9 cellular contexts compared by ENCODE assay signal in the genomic region with DNA sequence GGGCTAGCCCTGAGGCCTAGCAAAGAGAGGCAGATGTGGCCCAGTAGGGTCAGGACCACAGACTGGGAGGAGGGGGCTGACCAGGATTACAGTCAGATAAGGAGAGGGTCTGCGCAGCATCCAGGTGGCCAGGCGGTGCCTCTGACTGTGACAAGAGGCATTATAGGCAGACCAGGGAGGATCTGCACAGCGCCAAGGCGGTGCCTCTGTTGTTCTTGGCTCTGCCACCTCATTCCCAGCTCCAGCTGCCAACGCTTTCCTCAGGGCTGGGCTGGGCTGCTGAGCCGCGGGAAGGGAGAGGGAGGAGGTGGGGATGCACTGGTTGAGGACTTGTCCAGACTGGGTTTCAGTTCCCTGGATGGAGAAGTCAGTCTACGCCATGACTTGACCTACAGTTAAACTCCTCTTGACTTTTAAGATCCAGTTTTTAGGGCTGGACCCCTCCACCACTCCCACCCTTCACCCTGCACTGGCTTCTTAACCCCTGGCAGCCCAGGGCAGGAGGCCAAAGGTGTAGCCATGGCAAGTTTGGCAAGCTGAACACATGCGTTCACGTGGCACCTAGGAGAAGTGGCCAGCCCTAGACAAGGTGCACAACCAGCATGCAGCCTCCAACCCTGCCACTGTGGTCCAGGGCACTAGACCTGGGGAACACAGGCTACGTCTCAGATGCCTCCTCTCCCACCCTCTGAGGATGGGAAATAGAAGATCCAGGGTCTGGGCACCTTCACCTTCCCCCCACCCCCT. TPM values are rescaled to one million over a fixed set of nuclear protein-coding genes. Genes with fewer than 3 reads are reported as not detected.
A peak's percentile ranks its signal among the peaks of the same experiment; 100 is the strongest.
DNase-seq lines count a peak whose midpoint lies in the region; ATAC-seq, FAIRE-seq and TF ChIP-seq lines count a peak whose summit lies in the region.
"Had no signal": no experiment of that assay in that cellular context is flagged by ENCODE, and none has a peak within 500 bp of the region (broad histone marks: within the 10 kb centered on the region; RNA-seq: fewer than 3 reads in every experiment).

No MANE protein-coding gene starts in this region.

- H3K4me1 Mint-ChIP-seq in CD8-positive, alpha-beta T cell (ENCODE audit: low read depth), result peaks cover 23% of the 10 kb centered on the region
- peaks cover 59% of the 10 kb centered on the region for H3K4me1 Mint-ChIP-seq in nephron

- no peak overlapping the region for H3K27ac ChIP-seq in CD8-positive, alpha-beta T cell (ENCODE audit: low read depth, low read length)
- no peak overlapping the region for H3K27ac ChIP-seq in endothelial cell of umbilical vein (ENCODE audit: insufficient read depth, low read depth, low read length)

- TF ChIP-seq CTCF in CD8-positive, alpha-beta T cell (IDR thresholded peaks at IDR 0.05), result no peak
- TF ChIP-seq CTCF in endothelial cell of umbilical vein (IDR thresholded peaks at IDR 0.05; ENCODE audit: extremely low read depth in 1 of 2, insufficient read depth in 1 of 2, low read depth in 1 of 2, low read length in 2 of 2) (no peak), nephron (IDR thresholded peaks at IDR 0.05; ENCODE audit: unreplicated experiment in 3 of 3) (no peak)

- no peak for TF ChIP-seq POLR2A in endothelial cell of umbilical vein (IDR thresholded peaks at IDR 0.05; ENCODE audit: low read depth, low read length)

- no peak for DNase-seq in CD8-positive, alpha-beta T cell
- peak; percentile 86 for DNase-seq in NCI-H2196 treated with DMSO at 0.1 percent for 48 hours (lab: John Stamatoyannopoulos, UW; ENCODE audit: unreplicated experiment)
- DNase-seq in endothelial cell of umbilical vein (ENCODE audit: low read depth, low spot score), result peak; percentile 52

- intact Hi-C loops in CD8-positive, alpha-beta T cell (cut with DNase I, micrococcal nuclease), result loop anchor here in 1 of 2 experiments (5.0 kb wide), 1 partner anchor 83 kb away; no protein-coding TSS in a partner anchor
- intact Hi-C loops in endothelial cell of umbilical vein (cut with micrococcal nuclease), result no loop called here

- H3K4me3 ChIP-seq in CD8-positive, alpha-beta T cell (ENCODE audit: low read depth, low read length), result no peak overlapping the region
- H3K4me3 ChIP-seq in endothelial cell of umbilical vein (replicated peaks in 1 of 3; ENCODE audit: insufficient read depth in 1 of 3, low read depth in 1 of 3, low read length in 3 of 3), result no peak overlapping the region

- no peaks in the 10 kb centered on the region for H3K27me3 Mint-ChIP-seq in CD8-positive, alpha-beta T cell (ENCODE audit: low read depth)
- H3K27me3 Mint-ChIP-seq in nephron (ENCODE audit: low read depth), result no peaks in the 10 kb centered on the region

- H3K27me3 ChIP-seq in CD8-positive, alpha-beta T cell (ENCODE audit: insufficient read depth, low read length), result no peaks in the 10 kb centered on the region
- peaks cover 0 to 1% of the 10 kb centered on the region in 2 experiments for H3K27me3 ChIP-seq in endothelial cell of umbilical vein (ENCODE audit: control insufficient read depth in 2 of 2, insufficient read depth in 2 of 2, low read length in 2 of 2)

- H2AFZ ChIP-seq in endothelial cell of umbilical vein (ENCODE audit: low read depth, low read length), result no peak overlapping the region

- no peak overlapping the region for H3K4me3 Mint-ChIP-seq in CD8-positive, alpha-beta T cell
- H3K4me3 Mint-ChIP-seq in nephron, result peak overlapping the region in 1 of 3 experiments; percentile 58

- no peaks in the 10 kb centered on the region for H3K9me3 Mint-ChIP-seq in CD8-positive, alpha-beta T cell
- H3K9me3 Mint-ChIP-seq in nephron, result no peaks in the 10 kb centered on the region

- dilution Hi-C loops in endothelial cell of umbilical vein (cut with MboI; ENCODE audit: extremely low pct_ligation_motif_present, low sequenced_read_pairs), result no loop called here

- H3K79me2 ChIP-seq in endothelial cell of umbilical vein (ENCODE audit: control insufficient read depth, insufficient read depth, low read length), result no peaks in the 10 kb centered on the region

- FAIRE-seq in endothelial cell of umbilical vein (lab: Jason Lieb, UNC), result peak; percentile 79
- FAIRE-seq: colon had no signal

- no peak for ATAC-seq in CD8-positive, alpha-beta T cell
- ATAC-seq in GM19023 (IDR thresholded peaks at IDR 0.05; ENCODE audit: unreplicated experiment) (no peak), GM21723 (IDR thresholded peaks at IDR 0.05; ENCODE audit: unreplicated experiment) (no peak), GM19397 (IDR thresholded peaks at IDR 0.05; ENCODE audit: unreplicated experiment) (no peak), GM21381 (IDR thresholded peaks at IDR 0.05; ENCODE audit: unreplicated experiment) (no peak)

- no peaks in the 10 kb centered on the region for H3K36me3 ChIP-seq in CD8-positive, alpha-beta T cell (ENCODE audit: insufficient read depth, low read length)
- H3K36me3 ChIP-seq in endothelial cell of umbilical vein (ENCODE audit: control insufficient read depth in 2 of 2, extremely low read depth in 1 of 2, insufficient read depth in 2 of 2, low read length in 2 of 2), result no peaks in the 10 kb centered on the region

- H4K20me1 ChIP-seq in endothelial cell of umbilical vein (replicated peaks; ENCODE audit: control insufficient read depth, extremely low read depth, insufficient read depth, low read length), result no peaks in the 10 kb centered on the region

- BruUV-seq in endothelial cell of umbilical vein (replicated peaks; lab: Mats Ljungman, UMichigan), result no TSS peak

- no peak overlapping the region for H3K9ac ChIP-seq in endothelial cell of umbilical vein (replicated peaks; ENCODE audit: extremely low read depth, insufficient read depth, low read length)

- peaks cover 3% of the 10 kb centered on the region for H3K36me3 Mint-ChIP-seq in CD8-positive, alpha-beta T cell
- H3K36me3 Mint-ChIP-seq in nephron (ENCODE audit: low read depth), result peaks cover 3% of the 10 kb centered on the region

- peaks cover 26% of the 10 kb centered on the region for H3K4me1 ChIP-seq in CD8-positive, alpha-beta T cell (ENCODE audit: insufficient read depth, low read length)
- H3K4me1 ChIP-seq in endothelial cell of umbilical vein (ENCODE audit: control insufficient read depth, extremely low read depth, insufficient read depth, low read length), result peaks cover 17% of the 10 kb centered on the region

- peak overlapping the region; percentile 32 for H3K27ac Mint-ChIP-seq in CD8-positive, alpha-beta T cell
- H3K27ac Mint-ChIP-seq in nephron, result peak overlapping the region; percentile 97 to 98 (median 98)

- H3K9me1 ChIP-seq in endothelial cell of umbilical vein (replicated peaks; ENCODE audit: control insufficient read depth, extremely low read depth, insufficient read depth, low read length), result no peaks in the 10 kb centered on the region

- CTCF ChIA-PET in CD8-positive, alpha-beta T cell (lab: Charles Lee), result interaction anchor here (14.6 to 34.6 kb wide), 2 partner anchors 19 to 26 kb away, joined by 144 to 997 read pairs; a partner anchor contains a TSS
- CTCF ChIA-PET in endothelial cell of umbilical vein (lab: Charles Lee), result interaction anchor here (0.9 to 15.5 kb wide), 4 partner anchors 16 to 180 kb away, joined by 4 to 453 read pairs (median 44); no protein-coding TSS in a partner anchor

- H3K9me3 ChIP-seq in CD8-positive, alpha-beta T cell (ENCODE audit: low read length), result no peaks in the 10 kb centered on the region
- no peaks in the 10 kb centered on the region for H3K9me3 ChIP-seq in endothelial cell of umbilical vein (replicated peaks; ENCODE audit: control insufficient read depth, insufficient read depth, low read length)

- POLR2A ChIA-PET in CD8-positive, alpha-beta T cell (lab: Charles Lee), result no interaction called here
- POLR2A ChIA-PET in endothelial cell of umbilical vein (lab: Charles Lee), result no interaction called here

- no peak overlapping the region for H3K4me2 ChIP-seq in endothelial cell of umbilical vein (ENCODE audit: insufficient read depth, low read length)

RNA-seq across cellular contexts. Expression of a gene that starts 4.5 kb away (rescaled TPM):
- 1 to 10 TPM; 4.6 to 5.4 TPM for total RNA-seq in CD8-positive, alpha-beta T cell
- 1.0 and 2.6 TPM in 2 replicates for total RNA-seq in endothelial cell of umbilical vein
- 0.21 and 0.32 TPM in 2 replicates for polyA plus RNA-seq in endothelial cell of umbilical vein
- 0.37 and 0.45 TPM in 2 replicates for polyA plus RNA-seq in endothelial cell of umbilical vein (2011; cell fraction: cytosol; rRNA removed)
- 1.2 and 2.1 TPM in 2 replicates for polyA plus RNA-seq in endothelial cell of umbilical vein (2011; cell fraction: nucleus; rRNA removed)
- 0.37 and 0.88 TPM in 2 replicates for polyA plus RNA-seq in endothelial cell of umbilical vein (2012)
- polyA minus RNA-seq in endothelial cell of umbilical vein, result not detected in 2 replicates
- 2.4 TPM for polyA minus RNA-seq in endothelial cell of umbilical vein (2011; cell fraction: cytosol; rRNA and poly(A)+ RNA removed)
- polyA minus RNA-seq in endothelial cell of umbilical vein (2011; cell fraction: nucleus; rRNA and poly(A)+ RNA removed), result 0.82 TPM in 1 of 2 replicates, not detected in the other

RNA-seq across cellular contexts. Expression of a gene that starts 18.4 kb away (rescaled TPM):
- 10 to 100 TPM in 1 of 2 experiments, 1 to 10 TPM in 1; 9.8 to 11.4 TPM for total RNA-seq in CD8-positive, alpha-beta T cell
- total RNA-seq in endothelial cell of umbilical vein, result 12.8 and 15.5 TPM in 2 replicates
- 15.0 and 17.3 TPM in 2 replicates for polyA plus RNA-seq in endothelial cell of umbilical vein
- polyA plus RNA-seq in endothelial cell of umbilical vein (2011; cell fraction: cytosol; rRNA removed), result 10.3 and 11.4 TPM in 2 replicates
- polyA plus RNA-seq in endothelial cell of umbilical vein (2011; cell fraction: nucleus; rRNA removed), result 29.0 and 38.2 TPM in 2 replicates
- polyA plus RNA-seq in endothelial cell of umbilical vein (2012), result 7.6 and 9.9 TPM in 2 replicates
- polyA minus RNA-seq in endothelial cell of umbilical vein, result 10.6 and 13.0 TPM in 2 replicates
- polyA minus RNA-seq in endothelial cell of umbilical vein (2011; cell fraction: cytosol; rRNA and poly(A)+ RNA removed), result 26.8 TPM
- 9.0 and 9.9 TPM in 2 replicates for polyA minus RNA-seq in endothelial cell of umbilical vein (2011; cell fraction: nucleus; rRNA and poly(A)+ RNA removed)

RNA-seq across cellular contexts. Expression of a gene that starts 18.6 kb away (rescaled TPM):
- total RNA-seq in CD8-positive, alpha-beta T cell, result 10 to 100 TPM; 54.5 to 63.5 TPM
- 32.1 and 35.3 TPM in 2 replicates for total RNA-seq in endothelial cell of umbilical vein
- 32.0 and 33.2 TPM in 2 replicates for polyA plus RNA-seq in endothelial cell of umbilical vein
- 34.1 and 37.0 TPM in 2 replicates for polyA plus RNA-seq in endothelial cell of umbilical vein (2011; cell fraction: cytosol; rRNA removed)
- 20.2 and 24.9 TPM in 2 replicates for polyA plus RNA-seq in endothelial cell of umbilical vein (2011; cell fraction: nucleus; rRNA removed)
- 27.8 and 37.7 TPM in 2 replicates for polyA plus RNA-seq in endothelial cell of umbilical vein (2012)
- 48.1 and 59.4 TPM in 2 replicates for polyA minus RNA-seq in endothelial cell of umbilical vein
- polyA minus RNA-seq in endothelial cell of umbilical vein (2011; cell fraction: cytosol; rRNA and poly(A)+ RNA removed), result 22.1 TPM
- 23.7 and 28.4 TPM in 2 replicates for polyA minus RNA-seq in endothelial cell of umbilical vein (2011; cell fraction: nucleus; rRNA and poly(A)+ RNA removed)

RNA-seq across cellular contexts. Expression of a gene that starts 31.0 kb away (rescaled TPM):
- 10 to 100 TPM in 1 of 2 experiments, 1 to 10 TPM in 1; 9.1 to 12.5 TPM for total RNA-seq in CD8-positive, alpha-beta T cell
- 63.3 and 77.7 TPM in 2 replicates for total RNA-seq in endothelial cell of umbilical vein
- 46.5 and 47.9 TPM in 2 replicates for polyA plus RNA-seq in endothelial cell of umbilical vein
- 67.0 and 79.6 TPM in 2 replicates for polyA plus RNA-seq in endothelial cell of umbilical vein (2011; cell fraction: cytosol; rRNA removed)
- 44.5 and 52.6 TPM in 2 replicates for polyA plus RNA-seq in endothelial cell of umbilical vein (2011; cell fraction: nucleus; rRNA removed)
- 74.8 and 88.5 TPM in 2 replicates for polyA plus RNA-seq in endothelial cell of umbilical vein (2012)
- 30.4 and 46.8 TPM in 2 replicates for polyA minus RNA-seq in endothelial cell of umbilical vein
- 31.3 TPM for polyA minus RNA-seq in endothelial cell of umbilical vein (2011; cell fraction: cytosol; rRNA and poly(A)+ RNA removed)
- 9.9 and 10.5 TPM in 2 replicates for polyA minus RNA-seq in endothelial cell of umbilical vein (2011; cell fraction: nucleus; rRNA and poly(A)+ RNA removed)

RNA-seq across cellular contexts. Expression of a gene that starts 32.7 kb away (rescaled TPM):
- total RNA-seq in CD8-positive, alpha-beta T cell, result not detected
- 269 and 274 TPM in 2 replicates for total RNA-seq in endothelial cell of umbilical vein
- 15.5 and 19.4 TPM in 2 replicates for polyA plus RNA-seq in endothelial cell of umbilical vein
- polyA plus RNA-seq in endothelial cell of umbilical vein (2011; cell fraction: cytosol; rRNA removed), result 34.7 and 34.8 TPM in 2 replicates
- 54.3 and 59.9 TPM in 2 replicates for polyA plus RNA-seq in endothelial cell of umbilical vein (2011; cell fraction: nucleus; rRNA removed)
- polyA plus RNA-seq in endothelial cell of umbilical vein (2012), result 91.3 and 128 TPM in 2 replicates
- 27.1 and 31.8 TPM in 2 replicates for polyA minus RNA-seq in endothelial cell of umbilical vein
- polyA minus RNA-seq in endothelial cell of umbilical vein (2011; cell fraction: cytosol; rRNA and poly(A)+ RNA removed), result 1.3 TPM
- polyA minus RNA-seq in endothelial cell of umbilical vein (2011; cell fraction: nucleus; rRNA and poly(A)+ RNA removed), result 14.7 and 17.6 TPM in 2 replicates

Comparison
In these comparisons a context has a peak if more than half of its experiments do, and no peak if none do; other contexts are left out.
1. DNase-seq: peak in NCI-H2196 treated with DMSO at 0.1 percent for 48 hours (single experiment) and endothelial cell of umbilical vein (single experiment); none in CD8-positive, alpha-beta T cell (0 of 7).